In the genomic region with DNA sequence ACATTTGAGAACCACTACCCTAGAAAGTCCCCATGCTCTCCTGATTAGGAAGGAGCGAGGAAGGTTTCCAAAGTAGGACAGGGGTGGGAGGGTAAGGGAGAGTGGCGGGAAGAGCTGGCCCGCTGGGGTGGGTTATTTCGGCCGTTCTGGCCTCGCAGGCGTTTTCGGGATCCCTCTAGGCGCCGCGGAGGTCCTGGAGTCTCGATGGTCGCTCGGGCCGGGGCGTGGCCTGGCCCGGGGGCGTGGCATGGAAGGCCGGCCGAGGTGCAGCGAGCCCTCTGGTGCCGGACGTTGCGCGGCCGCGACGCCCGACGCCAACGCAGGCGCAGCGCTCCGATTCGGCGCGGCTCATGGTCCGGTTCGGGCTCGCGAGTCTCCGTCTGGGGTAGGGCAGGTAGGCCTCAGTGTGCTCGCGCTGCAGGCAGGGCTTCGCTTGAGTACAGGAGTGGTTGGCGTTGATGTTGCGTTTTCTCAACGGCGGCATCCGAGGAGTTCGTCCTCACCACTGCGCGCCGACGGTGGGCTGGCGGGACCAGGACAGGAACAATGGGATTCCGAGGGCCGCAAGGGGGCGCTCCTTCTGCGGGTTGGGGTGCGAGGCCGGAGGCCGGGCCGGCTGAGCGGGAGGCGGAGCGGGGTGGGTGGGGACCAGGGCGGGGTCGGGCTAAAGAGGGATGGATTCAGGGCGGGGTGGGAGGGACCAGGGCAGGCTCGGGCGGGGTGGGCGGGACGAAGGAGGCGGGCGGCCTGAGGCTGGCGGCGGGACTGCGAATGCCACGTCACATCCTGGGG, we compare ENCODE assay signal across 1 cellular context.
TF ChIP-seq lines count a peak whose summit lies in the region.

A gene with protein sequence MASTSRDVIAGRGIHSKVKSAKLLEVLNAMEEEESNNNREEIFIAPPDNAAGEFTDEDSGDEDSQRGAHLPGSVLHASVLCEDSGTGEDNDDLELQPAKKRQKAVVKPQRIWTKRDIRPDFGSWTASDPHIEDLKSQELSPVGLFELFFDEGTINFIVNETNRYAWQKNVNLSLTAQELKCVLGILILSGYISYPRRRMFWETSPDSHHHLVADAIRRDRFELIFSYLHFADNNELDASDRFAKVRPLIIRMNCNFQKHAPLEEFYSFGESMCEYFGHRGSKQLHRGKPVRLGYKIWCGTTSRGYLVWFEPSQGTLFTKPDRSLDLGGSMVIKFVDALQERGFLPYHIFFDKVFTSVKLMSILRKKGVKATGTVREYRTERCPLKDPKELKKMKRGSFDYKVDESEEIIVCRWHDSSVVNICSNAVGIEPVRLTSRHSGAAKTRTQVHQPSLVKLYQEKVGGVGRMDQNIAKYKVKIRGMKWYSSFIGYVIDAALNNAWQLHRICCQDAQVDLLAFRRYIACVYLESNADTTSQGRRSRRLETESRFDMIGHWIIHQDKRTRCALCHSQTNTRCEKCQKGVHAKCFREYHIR (plus strand): TSS at position 287 of the 792 bp plus-strand sequence. CDS start 7,628 bp downstream, outside the sequence.

TF ChIP-seq in GM12878, 131 proteins besides CTCF, POLR2A, EP300 and RAD21 (continued from another document and continues in another):
- TF ChIP-seq, protein P1, sequence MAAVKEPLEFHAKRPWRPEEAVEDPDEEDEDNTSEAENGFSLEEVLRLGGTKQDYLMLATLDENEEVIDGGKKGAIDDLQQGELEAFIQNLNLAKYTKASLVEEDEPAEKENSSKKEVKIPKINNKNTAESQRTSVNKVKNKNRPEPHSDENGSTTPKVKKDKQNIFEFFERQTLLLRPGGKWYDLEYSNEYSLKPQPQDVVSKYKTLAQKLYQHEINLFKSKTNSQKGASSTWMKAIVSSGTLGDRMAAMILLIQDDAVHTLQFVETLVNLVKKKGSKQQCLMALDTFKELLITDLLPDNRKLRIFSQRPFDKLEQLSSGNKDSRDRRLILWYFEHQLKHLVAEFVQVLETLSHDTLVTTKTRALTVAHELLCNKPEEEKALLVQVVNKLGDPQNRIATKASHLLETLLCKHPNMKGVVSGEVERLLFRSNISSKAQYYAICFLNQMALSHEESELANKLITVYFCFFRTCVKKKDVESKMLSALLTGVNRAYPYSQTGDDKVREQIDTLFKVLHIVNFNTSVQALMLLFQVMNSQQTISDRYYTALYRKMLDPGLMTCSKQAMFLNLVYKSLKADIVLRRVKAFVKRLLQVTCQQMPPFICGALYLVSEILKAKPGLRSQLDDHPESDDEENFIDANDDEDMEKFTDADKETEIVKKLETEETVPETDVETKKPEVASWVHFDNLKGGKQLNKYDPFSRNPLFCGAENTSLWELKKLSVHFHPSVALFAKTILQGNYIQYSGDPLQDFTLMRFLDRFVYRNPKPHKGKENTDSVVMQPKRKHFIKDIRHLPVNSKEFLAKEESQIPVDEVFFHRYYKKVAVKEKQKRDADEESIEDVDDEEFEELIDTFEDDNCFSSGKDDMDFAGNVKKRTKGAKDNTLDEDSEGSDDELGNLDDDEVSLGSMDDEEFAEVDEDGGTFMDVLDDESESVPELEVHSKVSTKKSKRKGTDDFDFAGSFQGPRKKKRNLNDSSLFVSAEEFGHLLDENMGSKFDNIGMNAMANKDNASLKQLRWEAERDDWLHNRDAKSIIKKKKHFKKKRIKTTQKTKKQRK (IDR thresholded peaks at IDR 0.05; ENCODE audit: low read depth, low read length) = no peak
- TF ChIP-seq SMARCA5 (IDR thresholded peaks at IDR 0.05) = peak; percentile 100
- TF ChIP-seq EZH2 (IDR thresholded peaks at IDR 0.05; ENCODE audit: borderline replicate concordance, control insufficient read depth, low read depth, low read length) = no peak
- TF ChIP-seq HDGF (IDR thresholded peaks at IDR 0.05) = 0 out of 2 replicates have a peak, but pooled peaks have one; percentile 42
- TF ChIP-seq ZNF207 (IDR thresholded peaks at IDR 0.05; ENCODE audit: borderline replicate concordance) = peak; percentile 97
- no peak for TF ChIP-seq NFIC (IDR thresholded peaks at IDR 0.05; ENCODE audit: low read depth, low read length)
- peak; percentile 90 for TF ChIP-seq GATAD2B (conservative IDR thresholded peaks at IDR 0.05; ENCODE audit: low read depth)
- no peak for TF ChIP-seq ESRRA (IDR thresholded peaks at IDR 0.05; ENCODE audit: low read length)
- TF ChIP-seq RUNX3 (IDR thresholded peaks at IDR 0.05; ENCODE audit: low read length) = peak; percentile 73
- TF ChIP-seq, protein P2, sequence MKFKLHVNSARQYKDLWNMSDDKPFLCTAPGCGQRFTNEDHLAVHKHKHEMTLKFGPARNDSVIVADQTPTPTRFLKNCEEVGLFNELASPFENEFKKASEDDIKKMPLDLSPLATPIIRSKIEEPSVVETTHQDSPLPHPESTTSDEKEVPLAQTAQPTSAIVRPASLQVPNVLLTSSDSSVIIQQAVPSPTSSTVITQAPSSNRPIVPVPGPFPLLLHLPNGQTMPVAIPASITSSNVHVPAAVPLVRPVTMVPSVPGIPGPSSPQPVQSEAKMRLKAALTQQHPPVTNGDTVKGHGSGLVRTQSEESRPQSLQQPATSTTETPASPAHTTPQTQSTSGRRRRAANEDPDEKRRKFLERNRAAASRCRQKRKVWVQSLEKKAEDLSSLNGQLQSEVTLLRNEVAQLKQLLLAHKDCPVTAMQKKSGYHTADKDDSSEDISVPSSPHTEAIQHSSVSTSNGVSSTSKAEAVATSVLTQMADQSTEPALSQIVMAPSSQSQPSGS (IDR thresholded peaks at IDR 0.05; ENCODE audit: low read length) = no peak
- peak; percentile 14 to 69; a peak in 2 of 3 replicates for TF ChIP-seq EGR1 (IDR thresholded peaks at IDR 0.05; ENCODE audit: borderline replicate concordance in 1 of 2, low read depth in 2 of 2, low read length in 2 of 2)
- peak; percentile 54 for TF ChIP-seq EED (IDR thresholded peaks at IDR 0.05; ENCODE audit: low read depth)
- TF ChIP-seq, protein P3, sequence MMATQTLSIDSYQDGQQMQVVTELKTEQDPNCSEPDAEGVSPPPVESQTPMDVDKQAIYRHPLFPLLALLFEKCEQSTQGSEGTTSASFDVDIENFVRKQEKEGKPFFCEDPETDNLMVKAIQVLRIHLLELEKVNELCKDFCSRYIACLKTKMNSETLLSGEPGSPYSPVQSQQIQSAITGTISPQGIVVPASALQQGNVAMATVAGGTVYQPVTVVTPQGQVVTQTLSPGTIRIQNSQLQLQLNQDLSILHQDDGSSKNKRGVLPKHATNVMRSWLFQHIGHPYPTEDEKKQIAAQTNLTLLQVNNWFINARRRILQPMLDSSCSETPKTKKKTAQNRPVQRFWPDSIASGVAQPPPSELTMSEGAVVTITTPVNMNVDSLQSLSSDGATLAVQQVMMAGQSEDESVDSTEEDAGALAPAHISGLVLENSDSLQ (IDR thresholded peaks at IDR 0.05) = 0 out of 2 replicates have a peak, but pooled peaks have one; percentile 11
- no peak for TF ChIP-seq TCF7 (IDR thresholded peaks at IDR 0.05; ENCODE audit: borderline replicate concordance)
- 0 out of 2 replicates have a peak, but pooled peaks have one; percentile 24 for TF ChIP-seq ZNF217 (IDR thresholded peaks at IDR 0.05)
- TF ChIP-seq TCF12 (IDR thresholded peaks at IDR 0.05; ENCODE audit: low read depth, low read length) = peak; percentile 21; the same call in 1 of the 2 replicates
- TF ChIP-seq IKZF2 (IDR thresholded peaks at IDR 0.05) = no peak
- TF ChIP-seq TBL1XR1 (IDR thresholded peaks at IDR 0.05; ENCODE audit: low read depth, low read length) = 0 out of 2 replicates have a peak, but pooled peaks have one; percentile 58
- no peak for TF ChIP-seq RBBP5 (conservative IDR thresholded peaks at IDR 0.05)
- peak; percentile 35; the same call in 1 of the 2 replicates for TF ChIP-seq PAX5 (IDR thresholded peaks at IDR 0.05; ENCODE audit: borderline replicate concordance, low read depth, low read length)
- no peak for TF ChIP-seq MTA3 (IDR thresholded peaks at IDR 0.05; ENCODE audit: borderline replicate concordance, low read length)
- TF ChIP-seq, protein P4, sequence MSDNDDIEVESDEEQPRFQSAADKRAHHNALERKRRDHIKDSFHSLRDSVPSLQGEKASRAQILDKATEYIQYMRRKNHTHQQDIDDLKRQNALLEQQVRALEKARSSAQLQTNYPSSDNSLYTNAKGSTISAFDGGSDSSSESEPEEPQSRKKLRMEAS (IDR thresholded peaks at IDR 0.05; ENCODE audit: low read depth, low read length) = peak; percentile 57; the same call in 1 of the 2 replicates
- peak; percentile 3 for TF ChIP-seq SP1 (IDR thresholded peaks at IDR 0.05; ENCODE audit: low read depth, low read length)
- no peak for TF ChIP-seq SMAD5 (IDR thresholded peaks at IDR 0.05; ENCODE audit: low read depth)
- TF ChIP-seq, protein P5, sequence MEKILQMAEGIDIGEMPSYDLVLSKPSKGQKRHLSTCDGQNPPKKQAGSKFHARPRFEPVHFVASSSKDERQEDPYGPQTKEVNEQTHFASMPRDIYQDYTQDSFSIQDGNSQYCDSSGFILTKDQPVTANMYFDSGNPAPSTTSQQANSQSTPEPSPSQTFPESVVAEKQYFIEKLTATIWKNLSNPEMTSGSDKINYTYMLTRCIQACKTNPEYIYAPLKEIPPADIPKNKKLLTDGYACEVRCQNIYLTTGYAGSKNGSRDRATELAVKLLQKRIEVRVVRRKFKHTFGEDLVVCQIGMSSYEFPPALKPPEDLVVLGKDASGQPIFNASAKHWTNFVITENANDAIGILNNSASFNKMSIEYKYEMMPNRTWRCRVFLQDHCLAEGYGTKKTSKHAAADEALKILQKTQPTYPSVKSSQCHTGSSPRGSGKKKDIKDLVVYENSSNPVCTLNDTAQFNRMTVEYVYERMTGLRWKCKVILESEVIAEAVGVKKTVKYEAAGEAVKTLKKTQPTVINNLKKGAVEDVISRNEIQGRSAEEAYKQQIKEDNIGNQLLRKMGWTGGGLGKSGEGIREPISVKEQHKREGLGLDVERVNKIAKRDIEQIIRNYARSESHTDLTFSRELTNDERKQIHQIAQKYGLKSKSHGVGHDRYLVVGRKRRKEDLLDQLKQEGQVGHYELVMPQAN (conservative IDR thresholded peaks at IDR 0.05) = peak; percentile 69
- no peak for TF ChIP-seq NFXL1 (IDR thresholded peaks at IDR 0.05; ENCODE audit: borderline replicate concordance)
- TF ChIP-seq TARDBP (IDR thresholded peaks at IDR 0.05; ENCODE audit: borderline replicate concordance) = no peak
- TF ChIP-seq MTA2 (IDR thresholded peaks at IDR 0.05; ENCODE audit: low read depth) = no peak
- TF ChIP-seq MEF2A (IDR thresholded peaks at IDR 0.05; ENCODE audit: insufficient read depth, low read depth, low read length) = no peak
- TF ChIP-seq NFYA (IDR thresholded peaks at IDR 0.05; ENCODE audit: borderline replicate concordance, low read depth, low read length) = no peak
- no peak for TF ChIP-seq JUNB (IDR thresholded peaks at IDR 0.05)
- peak; percentile 96 for TF ChIP-seq NBN (IDR thresholded peaks at IDR 0.05)
- TF ChIP-seq, protein P6, sequence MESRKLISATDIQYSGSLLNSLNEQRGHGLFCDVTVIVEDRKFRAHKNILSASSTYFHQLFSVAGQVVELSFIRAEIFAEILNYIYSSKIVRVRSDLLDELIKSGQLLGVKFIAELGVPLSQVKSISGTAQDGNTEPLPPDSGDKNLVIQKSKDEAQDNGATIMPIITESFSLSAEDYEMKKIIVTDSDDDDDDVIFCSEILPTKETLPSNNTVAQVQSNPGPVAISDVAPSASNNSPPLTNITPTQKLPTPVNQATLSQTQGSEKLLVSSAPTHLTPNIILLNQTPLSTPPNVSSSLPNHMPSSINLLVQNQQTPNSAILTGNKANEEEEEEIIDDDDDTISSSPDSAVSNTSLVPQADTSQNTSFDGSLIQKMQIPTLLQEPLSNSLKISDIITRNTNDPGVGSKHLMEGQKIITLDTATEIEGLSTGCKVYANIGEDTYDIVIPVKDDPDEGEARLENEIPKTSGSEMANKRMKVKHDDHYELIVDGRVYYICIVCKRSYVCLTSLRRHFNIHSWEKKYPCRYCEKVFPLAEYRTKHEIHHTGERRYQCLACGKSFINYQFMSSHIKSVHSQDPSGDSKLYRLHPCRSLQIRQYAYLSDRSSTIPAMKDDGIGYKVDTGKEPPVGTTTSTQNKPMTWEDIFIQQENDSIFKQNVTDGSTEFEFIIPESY (IDR thresholded peaks at IDR 0.05) = no peak
- no peak for TF ChIP-seq SPI1 (IDR thresholded peaks at IDR 0.05; ENCODE audit: borderline replicate concordance, insufficient read depth, low read depth, low read length)
- no peak for TF ChIP-seq HDAC2 (IDR thresholded peaks at IDR 0.05)
- TF ChIP-seq RB1 (IDR thresholded peaks at IDR 0.05; ENCODE audit: borderline replicate concordance) = peak; percentile 96
- no peak for TF ChIP-seq CHD2 (IDR thresholded peaks at IDR 0.05; ENCODE audit: borderline replicate concordance, low read depth, low read length)
- TF ChIP-seq SUPT20H (IDR thresholded peaks at IDR 0.05; ENCODE audit: borderline replicate concordance, control insufficient read depth, low read depth, low read length) = no peak
- TF ChIP-seq NR2C1 (IDR thresholded peaks at IDR 0.05) = 0 out of 2 replicates have a peak, but pooled peaks have one; percentile 6
- no peak for TF ChIP-seq SUZ12 (IDR thresholded peaks at IDR 0.05; ENCODE audit: unreplicated experiment)
- no peak for TF ChIP-seq BRCA1 (IDR thresholded peaks at IDR 0.05; ENCODE audit: low read depth, low read length)
- no peak for TF ChIP-seq FOXK2 (IDR thresholded peaks at IDR 0.05)
- TF ChIP-seq IKZF1 (conservative IDR thresholded peaks at IDR 0.05) = peak; percentile 95
- peak; percentile 24; the same call in 1 of the 2 replicates for TF ChIP-seq MXI1 (IDR thresholded peaks at IDR 0.05; ENCODE audit: low read depth, low read length)
- TF ChIP-seq, protein P7, sequence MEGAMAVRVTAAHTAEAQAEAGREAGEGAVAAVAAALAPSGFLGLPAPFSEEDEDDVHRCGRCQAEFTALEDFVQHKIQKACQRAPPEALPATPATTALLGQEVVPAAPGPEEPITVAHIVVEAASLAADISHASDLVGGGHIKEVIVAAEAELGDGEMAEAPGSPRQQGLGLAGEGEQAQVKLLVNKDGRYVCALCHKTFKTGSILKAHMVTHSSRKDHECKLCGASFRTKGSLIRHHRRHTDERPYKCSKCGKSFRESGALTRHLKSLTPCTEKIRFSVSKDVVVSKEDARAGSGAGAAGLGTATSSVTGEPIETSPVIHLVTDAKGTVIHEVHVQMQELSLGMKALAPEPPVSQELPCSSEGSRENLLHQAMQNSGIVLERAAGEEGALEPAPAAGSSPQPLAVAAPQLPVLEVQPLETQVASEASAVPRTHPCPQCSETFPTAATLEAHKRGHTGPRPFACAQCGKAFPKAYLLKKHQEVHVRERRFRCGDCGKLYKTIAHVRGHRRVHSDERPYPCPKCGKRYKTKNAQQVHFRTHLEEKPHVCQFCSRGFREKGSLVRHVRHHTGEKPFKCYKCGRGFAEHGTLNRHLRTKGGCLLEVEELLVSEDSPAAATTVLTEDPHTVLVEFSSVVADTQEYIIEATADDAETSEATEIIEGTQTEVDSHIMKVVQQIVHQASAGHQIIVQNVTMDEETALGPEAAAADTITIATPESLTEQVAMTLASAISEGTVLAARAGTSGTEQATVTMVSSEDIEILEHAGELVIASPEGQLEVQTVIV (IDR thresholded peaks at IDR 0.05; ENCODE audit: borderline replicate concordance, partially characterized antibody) = peak; percentile 34
- no peak; the same call in 1 of the 2 replicates for TF ChIP-seq ZNF24 (IDR thresholded peaks at IDR 0.05)
- TF ChIP-seq RELA (IDR thresholded peaks at IDR 0.05; ENCODE audit: borderline replicate concordance, partially characterized antibody) = peak; percentile 66
- 0 out of 2 replicates have a peak, but pooled peaks have one; percentile 62 for TF ChIP-seq RCOR1 (conservative IDR thresholded peaks at IDR 0.05; ENCODE audit: low read depth, low read length)
- no peak for TF ChIP-seq KDM1A (IDR thresholded peaks at IDR 0.05; ENCODE audit: borderline replicate concordance)
- no peak for TF ChIP-seq MEF2B (IDR thresholded peaks at IDR 0.05; ENCODE audit: partially characterized antibody, poor library complexity, severe bottlenecking)
- no peak for TF ChIP-seq FOXM1 (IDR thresholded peaks at IDR 0.05; ENCODE audit: low read depth, low read length)
- peak; percentile 70; the same call in 1 of the 2 replicates for TF ChIP-seq POLR2AphosphoS2 (IDR thresholded peaks at IDR 0.05; ENCODE audit: low read depth, low read length)
